1 cellular context compared by ENCODE assay signal in genomic region chr7:39252916-39253315, GRCh38.
TF ChIP-seq lines count a peak whose summit lies in the region.

No MANE protein-coding gene starts in this region.

TF ChIP-seq in SK-N-SH treated with all-trans-retinoic acid at 6 μM for 48 hours, 23 proteins besides CTCF, POLR2A, EP300 and RAD21 (continued from another document):
- TF ChIP-seq TSHZ2 (CRISPR knock-in tag; IDR thresholded peaks at IDR 0.05) = no peak
- no peak for TF ChIP-seq PPARA (CRISPR knock-in tag; IDR thresholded peaks at IDR 0.05; ENCODE audit: borderline replicate concordance)
- TF ChIP-seq SNAI2 (CRISPR knock-in tag; IDR thresholded peaks at IDR 0.05) = no peak
- TF ChIP-seq ISL1 (CRISPR knock-in tag; IDR thresholded peaks at IDR 0.05) = no peak
